Comparison of ENCODE assay signal across 19 cellular contexts in genomic region chr22:20561882-20562281, GRCh38. TPM values are rescaled to one million over a fixed set of nuclear protein-coding genes. Genes with fewer than 3 reads are reported as not detected.
DNase-seq lines count a peak whose midpoint lies in the region; ATAC-seq and TF ChIP-seq lines count a peak whose summit lies in the region.
"Had no signal": no experiment of that assay in that cellular context is flagged by ENCODE, and none has a peak within 500 bp of the region (broad histone marks: within the 10 kb centered on the region; RNA-seq: fewer than 3 reads in every experiment).

No MANE protein-coding gene starts in this region.

- peaks cover 12% of the 10 kb centered on the region for H3K36me3 Mint-ChIP-seq in natural killer cell
- H3K36me3 Mint-ChIP-seq in natural killer cell treated with Interleukin-12 subunit alpha and Interleukin-12 subunit beta and Interleukin-15 and Interleukin-18, amount 100 ng/mL, for 72 hours = peaks cover 35% of the 10 kb centered on the region

- no peaks in the 10 kb centered on the region for H3K27me3 Mint-ChIP-seq in natural killer cell (ENCODE audit: low read depth in 2 of 2)
- no peaks in the 10 kb centered on the region for H3K27me3 Mint-ChIP-seq in natural killer cell treated with Interleukin-12 subunit alpha and Interleukin-12 subunit beta and Interleukin-15 and Interleukin-18, amount 100 ng/mL, for 72 hours

- H3K4me1 Mint-ChIP-seq in natural killer cell = peaks cover 64 to 69% of the 10 kb centered on the region in 2 donors
- peaks cover 63 to 78% of the 10 kb centered on the region in 2 donors for H3K4me1 Mint-ChIP-seq in natural killer cell treated with Interleukin-12 subunit alpha and Interleukin-12 subunit beta and Interleukin-15 and Interleukin-18, amount 100 ng/mL, for 72 hours (ENCODE audit: low read depth in 2 of 2)
- H3K4me1 Mint-ChIP-seq: H9 had no signal

- H3K27ac ChIP-seq in RWPE1 (peak overlapping the region; percentile 35), substantia nigra (ENCODE audit: low read depth, low read length, poor library complexity, severe bottlenecking) (no peak overlapping the region)

- peak overlapping the region; percentile 57 to 95 for H3K27ac Mint-ChIP-seq in natural killer cell
- peak overlapping the region in 1 of 2 donors; percentile 1 for H3K27ac Mint-ChIP-seq in natural killer cell treated with Interleukin-12 subunit alpha and Interleukin-12 subunit beta and Interleukin-15 and Interleukin-18, amount 100 ng/mL, for 72 hours
- H3K27ac Mint-ChIP-seq: H9 had no signal

- DNase-seq in natural killer cell (no peak), RWPE1 (ENCODE audit: low spot score) (no peak), iris pigment epithelial cell (ENCODE audit: low read depth) (peak; percentile 27), retina (no peak), substantia nigra (lab: John Stamatoyannopoulos, UW) (no peak), NCI-H2029 treated with DMSO at 0.1 percent for 48 hours (lab: John Stamatoyannopoulos, UW) (no peak)
- no peak for DNase-seq in natural killer cell treated with Interleukin-12 subunit alpha and Interleukin-12 subunit beta and Interleukin-15 and Interleukin-18, amount 100 ng/mL, for 72 hours (ENCODE audit: low spot score)
- DNase-seq: C1 segment of cervical spinal cord, DMS153, GDM1, H9, MM.1S, NCI-H1092, NCI-H146, NCI-H2081, NCI-H446 treated with DMSO at 0.1 percent for 48 hours, OCI-M1, SHP77 treated with DMSO at 0.1 percent for 48 hours, SK-N-SH had no signal

- no peak overlapping the region for H3K4me3 Mint-ChIP-seq in natural killer cell
- no peak overlapping the region for H3K4me3 Mint-ChIP-seq in natural killer cell treated with Interleukin-12 subunit alpha and Interleukin-12 subunit beta and Interleukin-15 and Interleukin-18, amount 100 ng/mL, for 72 hours
- H3K4me3 Mint-ChIP-seq: H9 had no signal

- no peak for ATAC-seq in natural killer cell
- ATAC-seq in natural killer cell treated with Interleukin-12 subunit alpha and Interleukin-12 subunit beta and Interleukin-15 and Interleukin-18, amount 100 ng/mL, for 72 hours = no peak

- TF ChIP-seq CTCF in natural killer cell (IDR thresholded peaks at IDR 0.05) = no peak
- TF ChIP-seq CTCF in RWPE1 (conservative IDR thresholded peaks at IDR 0.05; ENCODE audit: low read depth) = no peak

- peaks cover 0 to 6% of the 10 kb centered on the region in 2 donors for H3K9me3 Mint-ChIP-seq in natural killer cell
- H3K9me3 Mint-ChIP-seq in natural killer cell treated with Interleukin-12 subunit alpha and Interleukin-12 subunit beta and Interleukin-15 and Interleukin-18, amount 100 ng/mL, for 72 hours = no peaks in the 10 kb centered on the region

- intact Hi-C loops in natural killer cell (cut with micrococcal nuclease) = loop anchor here (10.0 kb wide), 1 partner anchor 137 kb away; no protein-coding TSS in a partner anchor

- CTCF ChIA-PET in RWPE1 (lab: Yijun Ruan, JAX) = no interaction called here

- POLR2A ChIA-PET in RWPE1 (lab: Yijun Ruan, JAX; ENCODE audit: low non-redundant PET) = no interaction called here

RNA-seq across cellular contexts. Expression of gene MED15, which starts 54.5 kb away (rescaled TPM):
- total RNA-seq in natural killer cell = 100 to 1,000 TPM; 269 to 291 (median 270) TPM
- total RNA-seq in natural killer cell treated with Interleukin-12 subunit alpha and Interleukin-12 subunit beta and Interleukin-15 and Interleukin-18, amount 100 ng/mL, for 72 hours = 100 to 1,000 TPM; 171 to 178 TPM
